Comparison of ENCODE assay signal across 12 cellular contexts in genomic region chr15:57281357-57281756, GRCh38.
DNase-seq lines count a peak whose midpoint lies in the region; ATAC-seq, FAIRE-seq and TF ChIP-seq lines count a peak whose summit lies in the region.
"Had no signal": no experiment of that assay in that cellular context is flagged by ENCODE, and none has a peak within 500 bp of the region (broad histone marks: within the 10 kb centered on the region; RNA-seq: fewer than 3 reads in every experiment).

No MANE protein-coding gene starts in this region.

- no peak overlapping the region for H3K27ac ChIP-seq in naive thymus-derived CD4-positive, alpha-beta T cell (ENCODE audit: low read depth, low read length)
- H3K27ac ChIP-seq: uterus had no signal

- H3K27ac Mint-ChIP-seq in naive thymus-derived CD4-positive, alpha-beta T cell = peak overlapping the region in 3 of 9 donors; percentile 38 to 48 (median 39)
- H3K27ac Mint-ChIP-seq: activated naive CD4-positive, alpha-beta T cell treated with anti-CD3 and anti-CD28 coated beads, Interleukin-2, amount 10 ng/mL, durations not matched to agents 7 days and 5 days had no signal

- no peaks in the 10 kb centered on the region for H3K9me3 Mint-ChIP-seq in naive thymus-derived CD4-positive, alpha-beta T cell
- H3K9me3 Mint-ChIP-seq: activated naive CD4-positive, alpha-beta T cell treated with anti-CD3 and anti-CD28 coated beads, Interleukin-2, amount 10 ng/mL, durations not matched to agents 7 days and 5 days had no signal

- ATAC-seq in GM18907 (IDR thresholded peaks at IDR 0.05; ENCODE audit: unreplicated experiment) (peak; percentile 48), HG02571 (IDR thresholded peaks at IDR 0.05; ENCODE audit: unreplicated experiment) (peak; percentile 43), HG03565 (IDR thresholded peaks at IDR 0.05; ENCODE audit: unreplicated experiment) (peak; percentile 42), mucosa of descending colon (peak; percentile 64), HG03520 (IDR thresholded peaks at IDR 0.05; ENCODE audit: unreplicated experiment) (no peak)
- no peak for ATAC-seq in naive thymus-derived CD4-positive, alpha-beta T cell

- no peak for FAIRE-seq in HTR-8/SVneo (lab: Jason Lieb, UNC)

- TF ChIP-seq CTCF in mucosa of descending colon (IDR thresholded peaks at IDR 0.05) = no peak

- no peaks in the 10 kb centered on the region for H3K4me1 ChIP-seq in mucosa of descending colon (ENCODE audit: low read depth)
- no peaks in the 10 kb centered on the region for H3K4me1 ChIP-seq in naive thymus-derived CD4-positive, alpha-beta T cell (ENCODE audit: control insufficient read depth in 2 of 2, insufficient read depth in 2 of 2, low read length in 2 of 2)
- H3K4me1 ChIP-seq: uterus had no signal

- POLR2A ChIA-PET in naive thymus-derived CD4-positive, alpha-beta T cell (lab: Charles Lee) = no interaction called here

- no peak overlapping the region for H3K4me3 ChIP-seq in mucosa of descending colon
- H3K4me3 ChIP-seq in naive thymus-derived CD4-positive, alpha-beta T cell (ENCODE audit: low read length) = no peak overlapping the region
- H3K4me3 ChIP-seq: uterus had no signal

- H3K27me3 ChIP-seq in naive thymus-derived CD4-positive, alpha-beta T cell (ENCODE audit: control insufficient read depth in 2 of 2, insufficient read depth in 2 of 2, low read length in 2 of 2) = no peaks in the 10 kb centered on the region
- H3K27me3 ChIP-seq: uterus had no signal

- H3K4me3 Mint-ChIP-seq in naive thymus-derived CD4-positive, alpha-beta T cell = no peak overlapping the region
- H3K4me3 Mint-ChIP-seq: activated naive CD4-positive, alpha-beta T cell treated with anti-CD3 and anti-CD28 coated beads, Interleukin-2, amount 10 ng/mL, durations not matched to agents 7 days and 5 days had no signal

- H3K36me3 ChIP-seq in mucosa of descending colon (ENCODE audit: low read depth) = no peaks in the 10 kb centered on the region
- H3K36me3 ChIP-seq in naive thymus-derived CD4-positive, alpha-beta T cell (ENCODE audit: control insufficient read depth in 2 of 3, insufficient read depth in 3 of 3, low read length in 3 of 3) = peaks cover 0 to 23% (median 7%) of the 10 kb centered on the region in 3 experiments
- H3K36me3 ChIP-seq: uterus had no signal

- no peaks in the 10 kb centered on the region for H3K9me3 ChIP-seq in mucosa of descending colon
- H3K9me3 ChIP-seq in naive thymus-derived CD4-positive, alpha-beta T cell (ENCODE audit: control insufficient read depth in 2 of 3, low read length in 3 of 3) = no peaks in the 10 kb centered on the region
- H3K9me3 ChIP-seq: uterus had no signal

- peaks cover 18 to 72% (median 49%) of the 10 kb centered on the region in 5 donors for H3K36me3 Mint-ChIP-seq in naive thymus-derived CD4-positive, alpha-beta T cell

- H3K4me1 Mint-ChIP-seq in naive thymus-derived CD4-positive, alpha-beta T cell = peaks cover 5 to 17% (median 10%) of the 10 kb centered on the region in 7 donors

- no peak for DNase-seq in mucosa of descending colon
- DNase-seq in naive thymus-derived CD4-positive, alpha-beta T cell = no peak
- DNase-seq in activated CD4-positive, alpha-beta T cell treated with anti-CD3 and anti-CD28 coated beads, Interleukin-2, amount 50 U/mL, for 1 hour = no peak
- no peak for DNase-seq in HTR-8/SVneo (ENCODE audit: insufficient read length, low spot score)
- DNase-seq: activated CD4-positive, alpha-beta T cell treated with anti-CD3 and anti-CD28 coated beads for 4 hours; activated naive CD4-positive, alpha-beta T cell treated with anti-CD3 and anti-CD28 coated beads, Interleukin-2, amount 10 ng/mL, durations not matched to agents 7 days and 5 days; NCI-H2171; uterus had no signal

- intact Hi-C loops in mucosa of descending colon (cut with DNase I, micrococcal nuclease) = no loop called here
- intact Hi-C loops in naive thymus-derived CD4-positive, alpha-beta T cell (cut with micrococcal nuclease) = no loop called here

- H3K27me3 Mint-ChIP-seq in naive thymus-derived CD4-positive, alpha-beta T cell = no peaks in the 10 kb centered on the region
- H3K27me3 Mint-ChIP-seq: activated naive CD4-positive, alpha-beta T cell treated with anti-CD3 and anti-CD28 coated beads, Interleukin-2, amount 10 ng/mL, durations not matched to agents 7 days and 5 days had no signal

- CTCF ChIA-PET in naive thymus-derived CD4-positive, alpha-beta T cell (lab: Charles Lee) = no interaction called here

Comparison
In these comparisons a context has a peak if more than half of its experiments do, and no peak if none do; other contexts are left out.
1. ATAC-seq: peak in GM18907 (single experiment), HG02571 (single experiment), HG03565 (single experiment) and mucosa of descending colon (single experiment); none in naive thymus-derived CD4-positive, alpha-beta T cell (single experiment) and HG03520 (single experiment).